13 cellular contexts compared by ENCODE assay signal in the genomic region with DNA sequence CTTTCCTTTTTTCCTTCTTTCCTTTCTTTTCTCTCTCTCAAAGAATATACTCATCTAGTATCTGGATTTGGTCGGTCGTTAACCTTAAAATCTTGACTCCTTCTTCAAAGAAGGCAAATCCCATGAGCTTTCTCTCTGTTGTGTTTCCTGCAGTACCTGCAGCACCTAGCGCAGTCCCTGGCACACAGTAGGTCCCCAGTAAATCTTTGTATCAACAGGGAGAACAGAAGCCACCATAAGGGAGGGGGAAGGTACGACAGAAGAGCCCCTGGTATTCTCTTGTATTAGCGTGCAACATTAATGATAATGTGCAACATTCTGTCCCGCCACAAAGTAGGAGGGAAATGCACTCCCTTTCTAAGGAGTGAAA.
DNase-seq lines count a peak whose midpoint lies in the region; ATAC-seq and TF ChIP-seq lines count a peak whose summit lies in the region.
"Had no signal": no experiment of that assay in that cellular context is flagged by ENCODE, and none has a peak within 500 bp of the region (broad histone marks: within the 10 kb centered on the region; RNA-seq: fewer than 3 reads in every experiment).

No MANE protein-coding gene starts in this region.

- no peak for TF ChIP-seq CTCF in activated B cell treated with CpG ODN at 0.5 μM for 24 hours (IDR thresholded peaks at IDR 0.05)

- H3K27ac ChIP-seq in iPS-18a (ENCODE audit: low read length): no peak overlapping the region

- no peak overlapping the region for H3K27ac Mint-ChIP-seq in activated B cell treated with CpG ODN at 0.5 μM for 24 hours
- H3K27ac Mint-ChIP-seq: activated CD4-positive, alpha-beta T cell treated with anti-CD3 and anti-CD28 coated beads, Interleukin-2, amount 10 ng/mL, durations not matched to agents 24 days and 14 days; activated naive CD4-positive, alpha-beta T cell treated with anti-CD3 and anti-CD28 coated beads for 36 hours had no signal

- POLR2A ChIA-PET in activated B cell treated with CpG ODN at 0.5 μM for 24 hours (lab: Charles Lee): no interaction called here

- peaks cover 2% of the 10 kb centered on the region for H3K27me3 Mint-ChIP-seq in activated B cell treated with CpG ODN at 0.5 μM for 24 hours

- no peaks in the 10 kb centered on the region for H3K9me3 Mint-ChIP-seq in activated B cell treated with CpG ODN at 0.5 μM for 24 hours
- H3K9me3 Mint-ChIP-seq: activated CD4-positive, alpha-beta T cell treated with anti-CD3 and anti-CD28 coated beads, Interleukin-2, amount 10 ng/mL, durations not matched to agents 24 days and 14 days; activated naive CD4-positive, alpha-beta T cell treated with anti-CD3 and anti-CD28 coated beads for 36 hours had no signal

- H3K36me3 Mint-ChIP-seq in activated B cell treated with CpG ODN at 0.5 μM for 24 hours (ENCODE audit: low read depth): no peaks in the 10 kb centered on the region

- intact Hi-C loops in activated B cell treated with CpG ODN at 0.5 μM for 24 hours (cut with micrococcal nuclease): no loop called here

- DNase-seq in activated B cell treated with CpG ODN at 0.5 μM for 24 hours: no peak
- no peak for DNase-seq in skeletal muscle cell (ENCODE audit: low read depth)
- no peak for DNase-seq in T-helper 2 cell
- DNase-seq in CD1c-positive myeloid dendritic cell (ENCODE audit: extremely low spot score): no peak
- DNase-seq in GM03348 (ENCODE audit: low spot score): no peak
- DNase-seq: activated CD4-positive, alpha-beta T cell treated with anti-CD3 and anti-CD28 coated beads, Interleukin-2, amount 10 ng/mL, durations not matched to agents 24 days and 14 days; activated naive CD4-positive, alpha-beta T cell treated with anti-CD3 and anti-CD28 coated beads for 36 hours; effector memory CD4-positive, alpha-beta T cell; NCI-H2227 treated with DMSO at 0.1 percent for 48 hours; stimulated activated naive CD8-positive, alpha-beta T cell treated with anti-CD3 and anti-CD28 coated beads, Interleukin-15, Interleukin-2, amounts not matched to agents 100 U/mL and 50 U/mL, for 24 hours had no signal

- ATAC-seq in activated B cell treated with CpG ODN at 0.5 μM for 24 hours (ENCODE audit: low read depth) (no peak), HG02763 (IDR thresholded peaks at IDR 0.05; ENCODE audit: unreplicated experiment) (no peak)
- ATAC-seq: stimulated activated naive CD8-positive, alpha-beta T cell treated with anti-CD3 and anti-CD28 coated beads, Interleukin-15, Interleukin-2, amounts not matched to agents 100 U/mL and 50 U/mL, for 24 hours had no signal

- no peaks in the 10 kb centered on the region for H3K36me3 ChIP-seq in ES-I3 (ENCODE audit: insufficient read depth, low read length)
- no peaks in the 10 kb centered on the region for H3K36me3 ChIP-seq in iPS-18a (ENCODE audit: control insufficient read depth, low read depth, low read length)

- H3K4me3 Mint-ChIP-seq in activated B cell treated with CpG ODN at 0.5 μM for 24 hours: peak overlapping the region; percentile 66
- H3K4me3 Mint-ChIP-seq: activated CD4-positive, alpha-beta T cell treated with anti-CD3 and anti-CD28 coated beads, Interleukin-2, amount 10 ng/mL, durations not matched to agents 24 days and 14 days; activated naive CD4-positive, alpha-beta T cell treated with anti-CD3 and anti-CD28 coated beads for 36 hours had no signal

- H3K4me1 ChIP-seq in ES-I3 (ENCODE audit: insufficient read depth, low read length): 0 out of 2 replicates have a peak, but pooled peaks cover 3% of the 10 kb centered on the region
- peaks cover 5% of the 10 kb centered on the region for H3K4me1 ChIP-seq in iPS-18a (ENCODE audit: control insufficient read depth, low read depth, low read length)

- no peaks in the 10 kb centered on the region for H3K9me3 ChIP-seq in ES-I3 (ENCODE audit: control insufficient read depth, insufficient read depth, low read length)
- H3K9me3 ChIP-seq in iPS-18a (ENCODE audit: control insufficient read depth, low read depth, low read length): no peaks in the 10 kb centered on the region

- H3K9ac ChIP-seq in ES-I3 (ENCODE audit: low read depth, low read length): peak overlapping the region; percentile 75; the same call in 1 of the 2 replicates
- H3K9ac ChIP-seq in iPS-18a (ENCODE audit: low read length): no peak overlapping the region

- peaks cover 7% of the 10 kb centered on the region for H3K4me1 Mint-ChIP-seq in activated B cell treated with CpG ODN at 0.5 μM for 24 hours
- H3K4me1 Mint-ChIP-seq: activated CD4-positive, alpha-beta T cell treated with anti-CD3 and anti-CD28 coated beads, Interleukin-2, amount 10 ng/mL, durations not matched to agents 24 days and 14 days had no signal

- H3K27me3 ChIP-seq in iPS-18a (ENCODE audit: control insufficient read depth, insufficient read depth, low read length): peaks cover 40% of the 10 kb centered on the region

- H3K4me3 ChIP-seq in iPS-18a (ENCODE audit: low read length) (peak overlapping the region; percentile 73), skeletal muscle cell (ENCODE audit: low read depth, low read length) (peak overlapping the region; percentile 57)

- CTCF ChIA-PET in activated B cell treated with CpG ODN at 0.5 μM for 24 hours (lab: Charles Lee): no interaction called here
